11 cellular contexts compared by ENCODE assay signal in genomic region chr19:17348700-17349099, GRCh38. TPM values are rescaled to one million over a fixed set of nuclear protein-coding genes. Genes with fewer than 3 reads are reported as not detected.
DNase-seq lines count a peak whose midpoint lies in the region; ATAC-seq, FAIRE-seq and TF ChIP-seq lines count a peak whose summit lies in the region.
"Had no signal": no experiment of that assay in that cellular context is flagged by ENCODE, and none has a peak within 500 bp of the region (broad histone marks: within the 10 kb centered on the region; RNA-seq: fewer than 3 reads in every experiment).

No MANE protein-coding gene starts in this region.

- H2AFZ ChIP-seq in GM12878 (ENCODE audit: control insufficient read depth, low read depth, low read length): peak overlapping the region; percentile 28; the same call in 1 of the 2 replicates

- H3K27me3 Mint-ChIP-seq in natural killer cell treated with Interleukin-12 subunit alpha and Interleukin-12 subunit beta and Interleukin-15 and Interleukin-18, amount 100 ng/mL, for 72 hours: peaks cover 8% of the 10 kb centered on the region in 2 donors

- DNase-seq in NCI-H2029 (lab: John Stamatoyannopoulos, UW): peak; percentile 53
- DNase-seq in NCI-H2029 treated with DMSO at 0.1 percent for 48 hours (lab: John Stamatoyannopoulos, UW): no peak
- DNase-seq in GM12878 (ENCODE audit: low read depth, low spot score): no peak
- DNase-seq in kidney epithelial cell (ENCODE audit: low read depth): peak; percentile 26
- DNase-seq in upper lobe of right lung: no peak
- no peak for DNase-seq in natural killer cell treated with Interleukin-12 subunit alpha and Interleukin-12 subunit beta and Interleukin-15 and Interleukin-18, amount 100 ng/mL, for 72 hours (ENCODE audit: low spot score)
- DNase-seq in kidney glomerular epithelial cell (lab: John Stamatoyannopoulos, UW): no peak

- no peak for FAIRE-seq in GM12878 (lab: Jason Lieb, UNC)
- FAIRE-seq: islet of Langerhans had no signal

- in situ Hi-C loops in GM12878 (cut with MboI): loop anchor here (5.0 kb wide), 2 partner anchors 39 to 119 kb away; no protein-coding TSS in a partner anchor

- BruUV-seq in GM12878 (replicated peaks; lab: Mats Ljungman, UMichigan): no TSS peak

- SMC1A ChIA-PET in GM12878 (lab: Charles Lee; ENCODE audit: uncharacterized antibody, unreplicated experiment): interaction anchor here (1.2 to 6.6 kb wide), 2 partner anchors 34 to 38 kb away, joined by 3 to 69 read pairs; no protein-coding TSS in a partner anchor

- H3K79me2 ChIP-seq in GM12878 (ENCODE audit: control insufficient read depth, insufficient read depth, low read length): no peaks in the 10 kb centered on the region

- TF ChIP-seq EP300 in GM12878 (IDR thresholded peaks at IDR 0.05; ENCODE audit: borderline replicate concordance in 1 of 2, control insufficient read depth in 1 of 2, low read depth in 2 of 2, low read length in 2 of 2): no peak

- H3K4me2 ChIP-seq in GM12878 (ENCODE audit: control insufficient read depth, insufficient read depth): no peak overlapping the region

- TF ChIP-seq CTCF in GM12878 (IDR thresholded peaks at IDR 0.05 in 2 of 3, conservative IDR thresholded peaks at IDR 0.05 in 1 of 3; ENCODE audit: control insufficient read depth in 2 of 3, extremely low read depth in 1 of 3, insufficient read depth in 1 of 3, low read depth in 3 of 3, low read length in 3 of 3) (no peak), kidney epithelial cell (IDR thresholded peaks at IDR 0.05; ENCODE audit: insufficient read depth, low read length, poor library complexity, severe bottlenecking) (no peak), upper lobe of right lung (IDR thresholded peaks at IDR 0.05) (no peak)

- H3K27ac Mint-ChIP-seq in natural killer cell treated with Interleukin-12 subunit alpha and Interleukin-12 subunit beta and Interleukin-15 and Interleukin-18, amount 100 ng/mL, for 72 hours: no peak overlapping the region
- H3K27ac Mint-ChIP-seq: B cell had no signal

- intact Hi-C loops in GM12878 (cut with micrococcal nuclease; ENCODE audit: unreplicated experiment) (no loop called here), upper lobe of right lung (cut with DNase I) (loop anchor here (5.0 kb wide), 1 partner anchor 39 kb away; no protein-coding TSS in a partner anchor)

- RAD21 ChIA-PET in GM12878 (lab: Charles Lee; ENCODE audit: unreplicated experiment): interaction anchor here (1.6 to 4.6 kb wide), 2 partner anchors 28 to 37 kb away, joined by 3 to 32 read pairs; no protein-coding TSS in a partner anchor

- no peak for TF ChIP-seq RAD21 in GM12878 (IDR thresholded peaks at IDR 0.05; ENCODE audit: insufficient read depth, low read depth, low read length)

- H3K36me3 Mint-ChIP-seq in natural killer cell treated with Interleukin-12 subunit alpha and Interleukin-12 subunit beta and Interleukin-15 and Interleukin-18, amount 100 ng/mL, for 72 hours: no peaks in the 10 kb centered on the region

- H4K20me1 ChIP-seq in GM12878 (ENCODE audit: control insufficient read depth, insufficient read depth): no peaks in the 10 kb centered on the region

- POLR2A ChIA-PET in GM12878 (lab: Charles Lee): interaction anchor here (0.7 kb wide), 1 partner anchor 1373 kb away, joined by 3 read pairs; no protein-coding TSS in a partner anchor

- ATAC-seq in GM12878 (no peak), upper lobe of right lung (peak; percentile 53), GM18868 (IDR thresholded peaks at IDR 0.05; ENCODE audit: unreplicated experiment) (no peak)
- ATAC-seq in natural killer cell treated with Interleukin-12 subunit alpha and Interleukin-12 subunit beta and Interleukin-15 and Interleukin-18, amount 100 ng/mL, for 72 hours: no peak

- no peak overlapping the region for H3K9ac ChIP-seq in GM12878 (ENCODE audit: control insufficient read depth, insufficient read depth, low read length)

- H3K4me3 ChIP-seq in GM12878: no peak overlapping the region
- no peak overlapping the region for H3K4me3 ChIP-seq in kidney epithelial cell (ENCODE audit: low read depth, low read length)
- H3K4me3 ChIP-seq in upper lobe of right lung: no peak overlapping the region

- CTCF ChIA-PET in GM12878 (lab: Yijun Ruan, JAX): interaction anchor here (9.2 kb wide), 1 partner anchor 39 kb away, joined by 170 read pairs; no protein-coding TSS in a partner anchor

- H3K9me3 ChIP-seq in GM12878 (replicated peaks; ENCODE audit: control insufficient read depth, insufficient read depth, low read length) (no peaks in the 10 kb centered on the region), upper lobe of right lung (no peaks in the 10 kb centered on the region)

- peaks cover 0 to 6% of the 10 kb centered on the region in 2 donors for H3K4me1 Mint-ChIP-seq in natural killer cell treated with Interleukin-12 subunit alpha and Interleukin-12 subunit beta and Interleukin-15 and Interleukin-18, amount 100 ng/mL, for 72 hours (ENCODE audit: low read depth in 2 of 2)

- H3K36me3 ChIP-seq in GM12878 (ENCODE audit: control insufficient read depth in 2 of 2, insufficient read depth in 2 of 2, low read length in 1 of 2): no peaks in the 10 kb centered on the region
- H3K36me3 ChIP-seq in kidney epithelial cell (ENCODE audit: control insufficient read depth, insufficient read depth, low read length): no peaks in the 10 kb centered on the region
- H3K36me3 ChIP-seq in upper lobe of right lung: no peaks in the 10 kb centered on the region

- H3K9me3 Mint-ChIP-seq in natural killer cell treated with Interleukin-12 subunit alpha and Interleukin-12 subunit beta and Interleukin-15 and Interleukin-18, amount 100 ng/mL, for 72 hours: no peaks in the 10 kb centered on the region

- H3K27me3 ChIP-seq in GM12878 (replicated peaks in 1 of 2; ENCODE audit: control insufficient read depth in 2 of 2, insufficient read depth in 2 of 2, low read length in 1 of 2) (no peaks in the 10 kb centered on the region), kidney epithelial cell (ENCODE audit: control insufficient read depth, insufficient read depth, low read length) (peaks cover 8% of the 10 kb centered on the region), upper lobe of right lung (no peaks in the 10 kb centered on the region)

- H3K4me1 ChIP-seq in GM12878 (ENCODE audit: control insufficient read depth, insufficient read depth, low read length): peaks cover 19% of the 10 kb centered on the region
- peaks cover 16% of the 10 kb centered on the region for H3K4me1 ChIP-seq in upper lobe of right lung

- H3K27ac ChIP-seq in GM12878 (ENCODE audit: control insufficient read depth, insufficient read depth) (no peak overlapping the region), upper lobe of right lung (peak overlapping the region; percentile 7)

- 5% methylated on average over 12 of the region's 12 CpGs for WGBS in GM12878 (ENCODE audit: insufficient coverage, insufficient replicate concordance, low lambda C conversion rate, missing lambda C conversion rate)

- H3K4me3 Mint-ChIP-seq in natural killer cell treated with Interleukin-12 subunit alpha and Interleukin-12 subunit beta and Interleukin-15 and Interleukin-18, amount 100 ng/mL, for 72 hours: no peak overlapping the region
- H3K4me3 Mint-ChIP-seq: B cell had no signal

- no peak for TF ChIP-seq POLR2A in GM12878 (IDR thresholded peaks at IDR 0.05; ENCODE audit: low read depth, low read length)

RNA-seq across cellular contexts. Expression of gene GTPBP3, which starts 11.3 kb away (rescaled TPM):
- total RNA-seq in GM12878 (2013; cell fraction: nucleolus; rRNA removed): 36.4 and 46.2 TPM in 2 replicates
- 22.6 and 22.8 TPM in 2 replicates for total RNA-seq in GM12878 (2014; rRNA removed)
- total RNA-seq in GM12878 (2014; rRNA removed; fragmentation: Illumina TruSeq; extraction: Trizol): 6.4 and 7.1 TPM in 2 replicates
- total RNA-seq in GM12878 (2021): 38.5 and 46.8 TPM in 2 replicates
- polyA plus RNA-seq in GM12878 (2011; ENCODE audit: low read depth): 4.3 TPM
- polyA plus RNA-seq in GM12878 (2011; rRNA removed): 6.6 and 8.2 TPM in 2 replicates
- 9.4 and 16.0 TPM in 2 replicates for polyA plus RNA-seq in GM12878 (2011; cell fraction: cytosol; rRNA removed)
- polyA plus RNA-seq in GM12878 (2011; cell fraction: nucleus; rRNA removed): 32.5 and 50.6 TPM in 2 replicates
- polyA plus RNA-seq in GM12878 (2012): 14.5 and 21.6 TPM in 2 replicates
- 6.1 and 8.1 TPM in 2 replicates for polyA plus RNA-seq in GM12878 (2014; fragmentation: Illumina TruSeq; extraction: Trizol)
- polyA plus RNA-seq in GM12878 (2014; fragmentation: Nextera tagmentation; extraction: Ambion mirVana): 1 to 10 TPM; 2.9 to 4.1 TPM
- 42.7 and 57.2 TPM in 2 replicates for polyA plus RNA-seq in GM12878 (2014; rRNA removed)
- polyA plus RNA-seq in GM12878 (2016; fragmentation: Nextera tagmentation; extraction: Ambion mirVana): 10 to 100 TPM; 26.3 to 28.8 TPM
- 4.8 and 8.8 TPM in 2 replicates for polyA minus RNA-seq in GM12878 (2011; rRNA and poly(A)+ RNA removed)
- polyA minus RNA-seq in GM12878 (2011; cell fraction: cytosol; rRNA and poly(A)+ RNA removed): 11.6 and 12.7 TPM in 2 replicates
- 36.8 and 44.5 TPM in 2 replicates for polyA minus RNA-seq in GM12878 (2011; cell fraction: nucleus; rRNA and poly(A)+ RNA removed)
- 31.8 and 38.1 TPM in 2 replicates for total RNA-seq in kidney epithelial cell
- 17.7 TPM for total RNA-seq in upper lobe of right lung
- 10 to 100 TPM; 31.6 to 72.5 TPM for total RNA-seq in natural killer cell treated with Interleukin-12 subunit alpha and Interleukin-12 subunit beta and Interleukin-15 and Interleukin-18, amount 100 ng/mL, for 72 hours

RNA-seq across cellular contexts. Expression of gene ANO8, which starts 14.0 kb away (rescaled TPM):
- 5.8 and 6.9 TPM in 2 replicates for total RNA-seq in GM12878 (2013; cell fraction: nucleolus; rRNA removed)
- total RNA-seq in GM12878 (2014; rRNA removed) (1.3 and 1.5 TPM in 2 replicates), GM12878 (2014; rRNA removed; fragmentation: Illumina TruSeq; extraction: Trizol) (0.58 and 0.60 TPM in 2 replicates), GM12878 (2021) (5.1 and 6.7 TPM in 2 replicates), kidney epithelial cell (6.9 and 9.3 TPM in 2 replicates), upper lobe of right lung (14.6 TPM)
- 0.62 TPM for polyA plus RNA-seq in GM12878 (2011; ENCODE audit: low read depth)
- polyA plus RNA-seq in GM12878 (2011; rRNA removed) (0.45 and 0.81 TPM in 2 replicates), GM12878 (2014; fragmentation: Illumina TruSeq; extraction: Trizol) (0.38 and 1.1 TPM in 2 replicates), GM12878 (2014; fragmentation: Nextera tagmentation; extraction: Ambion mirVana) (under 1 TPM; 0.04 to 0.05 TPM), GM12878 (2014; rRNA removed) (4.3 and 5.1 TPM in 2 replicates), GM12878 (2016; fragmentation: Nextera tagmentation; extraction: Ambion mirVana) (1 to 10 TPM; 1.0 to 1.1 TPM)
- polyA plus RNA-seq in GM12878 (2011; cell fraction: cytosol; rRNA removed): 0.97 and 0.99 TPM in 2 replicates
- polyA plus RNA-seq in GM12878 (2011; cell fraction: nucleus; rRNA removed): 8.5 and 12.4 TPM in 2 replicates
- 2.1 and 2.3 TPM in 2 replicates for polyA plus RNA-seq in GM12878 (2012)
- polyA minus RNA-seq in GM12878 (2011; rRNA and poly(A)+ RNA removed): 0.73 and 0.93 TPM in 2 replicates
- polyA minus RNA-seq in GM12878 (2011; cell fraction: cytosol; rRNA and poly(A)+ RNA removed): 0.40 and 0.42 TPM in 2 replicates
- polyA minus RNA-seq in GM12878 (2011; cell fraction: nucleus; rRNA and poly(A)+ RNA removed): 1.9 and 5.3 TPM in 2 replicates
- total RNA-seq in natural killer cell treated with Interleukin-12 subunit alpha and Interleukin-12 subunit beta and Interleukin-15 and Interleukin-18, amount 100 ng/mL, for 72 hours: 1 to 10 TPM; 5.5 to 7.0 TPM

RNA-seq across cellular contexts. Expression of gene PLVAP, which starts 28.4 kb away (rescaled TPM):
- total RNA-seq in GM12878 (2013; cell fraction: nucleolus; rRNA removed): 1.1 and 1.7 TPM in 2 replicates
- total RNA-seq in GM12878 (2014; rRNA removed) (0.06 TPM in 1 of 2 replicates, not detected in the other), GM12878 (2014; rRNA removed; fragmentation: Illumina TruSeq; extraction: Trizol) (0.18 TPM in 1 of 2 replicates, not detected in the other), GM12878 (2021) (0.08 and 0.54 TPM in 2 replicates), kidney epithelial cell (0.48 and 1.5 TPM in 2 replicates), upper lobe of right lung (174 TPM)
- not detected for polyA plus RNA-seq in GM12878 (2011; ENCODE audit: low read depth)
- polyA plus RNA-seq in GM12878 (2011; rRNA removed) (0.05 TPM in 1 of 2 replicates, not detected in the other), GM12878 (2014; fragmentation: Illumina TruSeq; extraction: Trizol) (0.04 TPM in 1 of 2 replicates, not detected in the other), GM12878 (2014; fragmentation: Nextera tagmentation; extraction: Ambion mirVana) (not detected), GM12878 (2014; rRNA removed) (0.03 and 0.41 TPM in 2 replicates), GM12878 (2016; fragmentation: Nextera tagmentation; extraction: Ambion mirVana) (not detected)
- polyA plus RNA-seq in GM12878 (2011; cell fraction: cytosol; rRNA removed): 0.01 and 0.05 TPM in 2 replicates
- polyA plus RNA-seq in GM12878 (2011; cell fraction: nucleus; rRNA removed): 0.31 and 0.39 TPM in 2 replicates
- polyA plus RNA-seq in GM12878 (2012): 0.21 and 0.23 TPM in 2 replicates
- polyA minus RNA-seq in GM12878 (2011; rRNA and poly(A)+ RNA removed): not detected in 2 replicates
- polyA minus RNA-seq in GM12878 (2011; cell fraction: cytosol; rRNA and poly(A)+ RNA removed): not detected in 2 replicates
- not detected in 2 replicates for polyA minus RNA-seq in GM12878 (2011; cell fraction: nucleus; rRNA and poly(A)+ RNA removed)
- total RNA-seq in natural killer cell treated with Interleukin-12 subunit alpha and Interleukin-12 subunit beta and Interleukin-15 and Interleukin-18, amount 100 ng/mL, for 72 hours: under 1 TPM in 1 of 2 donors, not detected in 1; 0.59 TPM
- total RNA-seq: activated CD8-positive, alpha-beta memory T cell treated with anti-CD3 and anti-CD28 coated beads for 36 hours; B cell had no signal

RNA-seq across cellular contexts. Expression of gene DDA1, which starts 39.3 kb away (rescaled TPM):
- 9.0 and 11.5 TPM in 2 replicates for total RNA-seq in GM12878 (2013; cell fraction: nucleolus; rRNA removed)
- total RNA-seq in GM12878 (2014; rRNA removed): 33.3 and 36.0 TPM in 2 replicates
- total RNA-seq in GM12878 (2014; rRNA removed; fragmentation: Illumina TruSeq; extraction: Trizol): 26.1 and 31.1 TPM in 2 replicates
- total RNA-seq in GM12878 (2021): 42.8 and 53.5 TPM in 2 replicates
- polyA plus RNA-seq in GM12878 (2011; ENCODE audit: low read depth): 14.8 TPM
- polyA plus RNA-seq in GM12878 (2011; rRNA removed): 23.6 and 33.4 TPM in 2 replicates
- polyA plus RNA-seq in GM12878 (2011; cell fraction: cytosol; rRNA removed): 29.7 and 46.8 TPM in 2 replicates
- polyA plus RNA-seq in GM12878 (2011; cell fraction: nucleus; rRNA removed): 51.0 and 57.0 TPM in 2 replicates
- 41.8 and 55.6 TPM in 2 replicates for polyA plus RNA-seq in GM12878 (2012)
- 31.7 and 62.8 TPM in 2 replicates for polyA plus RNA-seq in GM12878 (2014; fragmentation: Illumina TruSeq; extraction: Trizol)
- 1 to 10 TPM in 1 of 2 experiments, under 1 TPM in 1; 0.76 to 2.8 TPM for polyA plus RNA-seq in GM12878 (2014; fragmentation: Nextera tagmentation; extraction: Ambion mirVana)
- polyA plus RNA-seq in GM12878 (2014; rRNA removed): 71.0 and 77.5 TPM in 2 replicates
- polyA plus RNA-seq in GM12878 (2016; fragmentation: Nextera tagmentation; extraction: Ambion mirVana): 10 to 100 TPM; 61.5 to 63.8 TPM
- polyA minus RNA-seq in GM12878 (2011; rRNA and poly(A)+ RNA removed): 11.6 and 12.9 TPM in 2 replicates
- 5.3 and 12.0 TPM in 2 replicates for polyA minus RNA-seq in GM12878 (2011; cell fraction: cytosol; rRNA and poly(A)+ RNA removed)
- polyA minus RNA-seq in GM12878 (2011; cell fraction: nucleus; rRNA and poly(A)+ RNA removed): 4.6 and 9.6 TPM in 2 replicates
- total RNA-seq in kidney epithelial cell: 47.3 and 73.4 TPM in 2 replicates
- 30.4 TPM for total RNA-seq in upper lobe of right lung
- 10 to 100 TPM; 57.7 to 68.3 TPM for total RNA-seq in natural killer cell treated with Interleukin-12 subunit alpha and Interleukin-12 subunit beta and Interleukin-15 and Interleukin-18, amount 100 ng/mL, for 72 hours

RNA-seq across cellular contexts. Expression of gene MRPL34, which starts 43.0 kb away (rescaled TPM):
- total RNA-seq in GM12878 (2013; cell fraction: nucleolus; rRNA removed): 4.3 and 7.7 TPM in 2 replicates
- total RNA-seq in GM12878 (2014; rRNA removed): 118 and 126 TPM in 2 replicates
- total RNA-seq in GM12878 (2014; rRNA removed; fragmentation: Illumina TruSeq; extraction: Trizol): 33.4 and 37.2 TPM in 2 replicates
- 90.5 and 92.1 TPM in 2 replicates for total RNA-seq in GM12878 (2021)
- 18.2 TPM for polyA plus RNA-seq in GM12878 (2011; ENCODE audit: low read depth)
- polyA plus RNA-seq in GM12878 (2011; rRNA removed): 59.0 and 66.8 TPM in 2 replicates
- 86.5 and 89.3 TPM in 2 replicates for polyA plus RNA-seq in GM12878 (2011; cell fraction: cytosol; rRNA removed)
- 24.2 and 35.6 TPM in 2 replicates for polyA plus RNA-seq in GM12878 (2011; cell fraction: nucleus; rRNA removed)
- polyA plus RNA-seq in GM12878 (2012): 45.5 and 50.4 TPM in 2 replicates
- polyA plus RNA-seq in GM12878 (2014; fragmentation: Illumina TruSeq; extraction: Trizol): 28.1 and 41.6 TPM in 2 replicates
- polyA plus RNA-seq in GM12878 (2014; fragmentation: Nextera tagmentation; extraction: Ambion mirVana): 10 to 100 TPM in 1 of 2 experiments, 1 to 10 TPM in 1; 8.6 to 25.2 TPM
- 198 and 209 TPM in 2 replicates for polyA plus RNA-seq in GM12878 (2014; rRNA removed)
- 100 to 1,000 TPM; 169 TPM for polyA plus RNA-seq in GM12878 (2016; fragmentation: Nextera tagmentation; extraction: Ambion mirVana)
- polyA minus RNA-seq in GM12878 (2011; rRNA and poly(A)+ RNA removed): 12.1 and 20.0 TPM in 2 replicates
- 10.2 and 12.7 TPM in 2 replicates for polyA minus RNA-seq in GM12878 (2011; cell fraction: cytosol; rRNA and poly(A)+ RNA removed)
- polyA minus RNA-seq in GM12878 (2011; cell fraction: nucleus; rRNA and poly(A)+ RNA removed): 4.6 and 7.7 TPM in 2 replicates
- total RNA-seq in kidney epithelial cell: 71.0 and 125 TPM in 2 replicates
- 84.9 TPM for total RNA-seq in upper lobe of right lung
- 100 to 1,000 TPM in 1 of 2 donors, 10 to 100 TPM in 1; 61.4 to 106 TPM for total RNA-seq in natural killer cell treated with Interleukin-12 subunit alpha and Interleukin-12 subunit beta and Interleukin-15 and Interleukin-18, amount 100 ng/mL, for 72 hours

Comparison
In these comparisons a context has a peak if more than half of its experiments do, and no peak if none do; other contexts are left out.
1. DNase-seq: peak in NCI-H2029 (single experiment) and kidney epithelial cell (single experiment); none in NCI-H2029 treated with DMSO at 0.1 percent for 48 hours (single experiment), GM12878 (single experiment), upper lobe of right lung (single experiment), natural killer cell treated with Interleukin-12 subunit alpha and Interleukin-12 subunit beta and Interleukin-15 and Interleukin-18, amount 100 ng/mL, for 72 hours (single experiment) and kidney glomerular epithelial cell (single experiment).
2. RNA of gene PLVAP, which starts 28.4 kb away (total RNA-seq): 174 TPM in upper lobe of right lung (single experiment); 0.48 to 1.5 TPM in kidney epithelial cell, 0.59 TPM in natural killer cell treated with Interleukin-12 subunit alpha and Interleukin-12 subunit beta and Interleukin-15 and Interleukin-18, amount 100 ng/mL, for 72 hours and 0.06 to 1.7 TPM in GM12878; every median in the first group is over 10 times any median in the second.